Comparison of ENCODE assay signal across 15 cellular contexts in the genomic region with DNA sequence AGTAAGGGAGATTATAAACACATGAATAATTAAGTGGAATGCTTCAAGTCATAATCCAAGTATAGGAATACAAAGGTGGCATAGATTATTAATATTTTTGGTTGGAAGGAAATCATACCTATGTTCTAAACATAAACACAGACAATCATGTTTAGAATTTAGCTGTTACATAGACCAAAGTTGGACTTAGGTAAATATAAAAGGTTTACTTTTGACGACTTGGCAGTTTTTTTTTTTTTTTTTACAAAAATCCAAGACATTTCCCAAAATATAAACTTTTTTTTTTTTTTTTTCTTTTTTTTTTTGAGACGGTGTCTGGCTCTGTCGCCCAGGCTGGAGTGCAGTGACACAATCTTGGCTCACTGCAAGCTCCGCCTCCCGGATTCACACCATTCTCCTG. TPM values are rescaled to one million over a fixed set of nuclear protein-coding genes. Genes with fewer than 3 reads are reported as not detected.
DNase-seq lines count a peak whose midpoint lies in the region; ATAC-seq, FAIRE-seq and TF ChIP-seq lines count a peak whose summit lies in the region.
"Had no signal": no experiment of that assay in that cellular context is flagged by ENCODE, and none has a peak within 500 bp of the region (broad histone marks: within the 10 kb centered on the region; RNA-seq: fewer than 3 reads in every experiment).

No MANE protein-coding gene starts in this region.

- H3K9me3 ChIP-seq in K562 (replicated peaks; ENCODE audit: control insufficient read depth, insufficient read depth, low read depth, low read length) = no peaks in the 10 kb centered on the region
- H3K9me3 ChIP-seq: BE2C, Caco-2 had no signal

- POLR2A ChIA-PET in K562 (lab: Yijun Ruan, JAX) = no interaction called here

- H3K9me1 ChIP-seq in K562 (ENCODE audit: control insufficient read depth, insufficient read depth, low read length) = no peaks in the 10 kb centered on the region

- H3K27me3 Mint-ChIP-seq in natural killer cell (ENCODE audit: low read depth in 2 of 2) = peaks cover 0 to 8% of the 10 kb centered on the region in 2 donors
- peaks cover 0 to 2% of the 10 kb centered on the region in 2 donors for H3K27me3 Mint-ChIP-seq in natural killer cell treated with Interleukin-12 subunit alpha and Interleukin-12 subunit beta and Interleukin-15 and Interleukin-18, amount 100 ng/mL, for 72 hours
- no peaks in the 10 kb centered on the region for H3K27me3 Mint-ChIP-seq in neural crest cell (ENCODE audit: low read depth)
- H3K27me3 Mint-ChIP-seq in activated T-helper 2 cell treated with anti-CD3 and anti-CD28 coated beads, Interferon-gamma antibody, Interleukin-2, Interleukin-4, amounts not matched to agents 10 μg/mL and 5 μg/mL and 100 μg/mL, durations not matched to agents 14 hours and 24 hours and 36 hours (ENCODE audit: low read depth) = no peaks in the 10 kb centered on the region
- no peaks in the 10 kb centered on the region for H3K27me3 Mint-ChIP-seq in effector memory CD8-positive, alpha-beta T cell
- H3K27me3 Mint-ChIP-seq: CD8-positive, alpha-beta memory T cell had no signal

- H3K27me3 ChIP-seq in K562 (ENCODE audit: control insufficient read depth in 2 of 2, insufficient read depth in 2 of 2, low read length in 2 of 2) = no peaks in the 10 kb centered on the region
- H3K27me3 ChIP-seq: BE2C had no signal

- no peaks in the 10 kb centered on the region for H3K9me3 Mint-ChIP-seq in natural killer cell
- H3K9me3 Mint-ChIP-seq in natural killer cell treated with Interleukin-12 subunit alpha and Interleukin-12 subunit beta and Interleukin-15 and Interleukin-18, amount 100 ng/mL, for 72 hours = no peaks in the 10 kb centered on the region
- H3K9me3 Mint-ChIP-seq in neural crest cell = no peaks in the 10 kb centered on the region
- no peaks in the 10 kb centered on the region for H3K9me3 Mint-ChIP-seq in activated T-helper 2 cell treated with anti-CD3 and anti-CD28 coated beads, Interferon-gamma antibody, Interleukin-2, Interleukin-4, amounts not matched to agents 10 μg/mL and 5 μg/mL and 100 μg/mL, durations not matched to agents 14 hours and 24 hours and 36 hours
- no peaks in the 10 kb centered on the region for H3K9me3 Mint-ChIP-seq in effector memory CD8-positive, alpha-beta T cell
- H3K9me3 Mint-ChIP-seq: CD8-positive, alpha-beta memory T cell had no signal

- no peak for ATAC-seq in natural killer cell
- ATAC-seq in natural killer cell treated with Interleukin-12 subunit alpha and Interleukin-12 subunit beta and Interleukin-15 and Interleukin-18, amount 100 ng/mL, for 72 hours = no peak
- no peak for ATAC-seq in K562
- no peak for ATAC-seq in effector memory CD8-positive, alpha-beta T cell (replicated peaks)
- no peak for ATAC-seq in HG03442 (IDR thresholded peaks at IDR 0.05; ENCODE audit: unreplicated experiment)

- CTCF ChIA-PET in K562 (lab: Yijun Ruan, JAX; ENCODE audit: low intra/inter-chr PET ratio) = no interaction called here

- no peak for DNase-seq in natural killer cell
- DNase-seq in natural killer cell treated with Interleukin-12 subunit alpha and Interleukin-12 subunit beta and Interleukin-15 and Interleukin-18, amount 100 ng/mL, for 72 hours (ENCODE audit: low spot score) = no peak
- DNase-seq in K562 (ENCODE audit: extremely low read depth in 1 of 4, low spot score in 3 of 4) = no peak
- DNase-seq in neural crest cell (ENCODE audit: low read depth, low spot score) = no peak
- DNase-seq in activated T-helper 2 cell treated with anti-CD3 and anti-CD28 coated beads, Interferon-gamma antibody, Interleukin-2, Interleukin-4, amounts not matched to agents 10 μg/mL and 5 μg/mL and 100 μg/mL, durations not matched to agents 14 hours and 24 hours and 36 hours (ENCODE audit: low spot score) = no peak
- no peak for DNase-seq in effector memory CD8-positive, alpha-beta T cell
- DNase-seq: BE2C; Caco-2; CD8-positive, alpha-beta memory T cell; GF-D8; GM23248; H7 had no signal

- no peaks in the 10 kb centered on the region for H4K20me1 ChIP-seq in K562 (replicated peaks; ENCODE audit: control insufficient read depth, insufficient read depth, low read length)

- H3K4me3 Mint-ChIP-seq in natural killer cell (peak overlapping the region; percentile 25), neural crest cell (peak overlapping the region; percentile 9)
- no peak overlapping the region for H3K4me3 Mint-ChIP-seq in natural killer cell treated with Interleukin-12 subunit alpha and Interleukin-12 subunit beta and Interleukin-15 and Interleukin-18, amount 100 ng/mL, for 72 hours
- no peak overlapping the region for H3K4me3 Mint-ChIP-seq in activated T-helper 2 cell treated with anti-CD3 and anti-CD28 coated beads, Interferon-gamma antibody, Interleukin-2, Interleukin-4, amounts not matched to agents 10 μg/mL and 5 μg/mL and 100 μg/mL, durations not matched to agents 14 hours and 24 hours and 36 hours (ENCODE audit: low read depth)
- H3K4me3 Mint-ChIP-seq in effector memory CD8-positive, alpha-beta T cell = no peak overlapping the region

- WGBS in K562 (ENCODE audit: insufficient coverage, low coverage, missing lambda C conversion rate) = 71% methylated on average over 5 of the region's 5 CpGs

- H3K4me2 ChIP-seq in K562 (ENCODE audit: insufficient read depth, low read length) = no peak overlapping the region

- H3K9ac ChIP-seq in K562 (ENCODE audit: insufficient read depth in 1 of 2, low read depth in 2 of 2, low read length in 2 of 2) = no peak overlapping the region
- H3K9ac ChIP-seq: GM23248 had no signal

- H3K36me3 ChIP-seq in K562 (ENCODE audit: control insufficient read depth, insufficient read depth, low read length) = no peaks in the 10 kb centered on the region
- H3K36me3 ChIP-seq: BE2C had no signal

- intact Hi-C loops in natural killer cell (cut with micrococcal nuclease) = loop anchor here (10.0 kb wide), 1 partner anchor 842 kb away; no protein-coding TSS in a partner anchor
- intact Hi-C loops in K562 (cut with micrococcal nuclease) = loop anchor here (10.0 kb wide), 2 partner anchors 182 to 462 kb away; no protein-coding TSS in a partner anchor
- intact Hi-C loops in activated T-helper 2 cell treated with anti-CD3 and anti-CD28 coated beads, Interferon-gamma antibody, Interleukin-2, Interleukin-4, amounts not matched to agents 10 μg/mL and 5 μg/mL and 100 μg/mL, durations not matched to agents 14 hours and 24 hours and 36 hours (cut with micrococcal nuclease) = no loop called here

- no peak overlapping the region for H3K27ac ChIP-seq in K562 (ENCODE audit: extremely low read depth, low read depth, low read length)
- H3K27ac ChIP-seq: C4-2B, GM23248 had no signal

- in situ Hi-C loops in K562 (cut with MboI) = no loop called here

- peaks cover 6 to 20% of the 10 kb centered on the region in 2 experiments; a peak in 4 of 5 replicates for H3K4me1 ChIP-seq in K562 (replicated peaks in 1 of 2; ENCODE audit: control insufficient read depth in 2 of 2, insufficient read depth in 2 of 2, low read length in 2 of 2)
- H3K4me1 ChIP-seq: BE2C had no signal

- H3K36me3 Mint-ChIP-seq in natural killer cell = no peaks in the 10 kb centered on the region
- H3K36me3 Mint-ChIP-seq in natural killer cell treated with Interleukin-12 subunit alpha and Interleukin-12 subunit beta and Interleukin-15 and Interleukin-18, amount 100 ng/mL, for 72 hours = no peaks in the 10 kb centered on the region
- H3K36me3 Mint-ChIP-seq in neural crest cell (ENCODE audit: low read depth) = no peaks in the 10 kb centered on the region
- H3K36me3 Mint-ChIP-seq in activated T-helper 2 cell treated with anti-CD3 and anti-CD28 coated beads, Interferon-gamma antibody, Interleukin-2, Interleukin-4, amounts not matched to agents 10 μg/mL and 5 μg/mL and 100 μg/mL, durations not matched to agents 14 hours and 24 hours and 36 hours (ENCODE audit: low read depth) = peaks cover 2% of the 10 kb centered on the region
- peaks cover 25% of the 10 kb centered on the region for H3K36me3 Mint-ChIP-seq in effector memory CD8-positive, alpha-beta T cell (ENCODE audit: insufficient read depth)

- H3K4me1 Mint-ChIP-seq in natural killer cell = peaks cover 22 to 25% of the 10 kb centered on the region in 2 donors
- peaks cover 16 to 17% of the 10 kb centered on the region in 2 donors for H3K4me1 Mint-ChIP-seq in natural killer cell treated with Interleukin-12 subunit alpha and Interleukin-12 subunit beta and Interleukin-15 and Interleukin-18, amount 100 ng/mL, for 72 hours (ENCODE audit: low read depth in 2 of 2)
- peaks cover 26% of the 10 kb centered on the region for H3K4me1 Mint-ChIP-seq in neural crest cell
- H3K4me1 Mint-ChIP-seq in activated T-helper 2 cell treated with anti-CD3 and anti-CD28 coated beads, Interferon-gamma antibody, Interleukin-2, Interleukin-4, amounts not matched to agents 10 μg/mL and 5 μg/mL and 100 μg/mL, durations not matched to agents 14 hours and 24 hours and 36 hours (ENCODE audit: low read depth) = peaks cover 15% of the 10 kb centered on the region
- peaks cover 10 to 14% of the 10 kb centered on the region in 2 donors for H3K4me1 Mint-ChIP-seq in effector memory CD8-positive, alpha-beta T cell (ENCODE audit: low read depth in 2 of 2)

- no peak for FAIRE-seq in K562 (lab: Jason Lieb, UNC)
- FAIRE-seq: A204.1 had no signal

- no peak for TF ChIP-seq RAD21 in K562 (CRISPR knock-in tag; conservative IDR thresholded peaks at IDR 0.05 in 1 of 2, IDR thresholded peaks at IDR 0.05 in 1 of 2)

- H3K79me2 ChIP-seq in K562 (ENCODE audit: control insufficient read depth, insufficient read depth, low read length) = peaks cover 16% of the 10 kb centered on the region

- H3K4me3 ChIP-seq in K562 = no peak overlapping the region
- H3K4me3 ChIP-seq: GM23248 had no signal

- BruUV-seq in K562 (replicated peaks; lab: Mats Ljungman, UMichigan) = no TSS peak

- TF ChIP-seq CTCF in natural killer cell (IDR thresholded peaks at IDR 0.05) (no peak), K562 (IDR thresholded peaks at IDR 0.05 in 2 of 3, conservative IDR thresholded peaks at IDR 0.05 in 1 of 3; ENCODE audit: insufficient read depth in 2 of 3, low read depth in 1 of 3, low read length in 3 of 3) (no peak), neural crest cell (conservative IDR thresholded peaks at IDR 0.05) (no peak)

- TF ChIP-seq POLR2A in K562 (conservative IDR thresholded peaks at IDR 0.05) = no peak

- H3K27ac Mint-ChIP-seq in natural killer cell (no peak overlapping the region), neural crest cell (ENCODE audit: unreplicated experiment) (no peak overlapping the region)
- H3K27ac Mint-ChIP-seq in natural killer cell treated with Interleukin-12 subunit alpha and Interleukin-12 subunit beta and Interleukin-15 and Interleukin-18, amount 100 ng/mL, for 72 hours = no peak overlapping the region
- no peak overlapping the region for H3K27ac Mint-ChIP-seq in activated T-helper 2 cell treated with anti-CD3 and anti-CD28 coated beads, Interferon-gamma antibody, Interleukin-2, Interleukin-4, amounts not matched to agents 10 μg/mL and 5 μg/mL and 100 μg/mL, durations not matched to agents 14 hours and 24 hours and 36 hours
- no peak overlapping the region for H3K27ac Mint-ChIP-seq in effector memory CD8-positive, alpha-beta T cell
- H3K27ac Mint-ChIP-seq: CD8-positive, alpha-beta memory T cell had no signal

- TF ChIP-seq EP300 in K562 (IDR thresholded peaks at IDR 0.05; ENCODE audit: low read length) = no peak

- no peak overlapping the region for H2AFZ ChIP-seq in K562 (ENCODE audit: low read depth, low read length)
- H2AFZ ChIP-seq: GM23248 had no signal

RNA-seq across cellular contexts. Expression of a gene that starts 3.5 kb away (rescaled TPM):
- total RNA-seq in natural killer cell = 10 to 100 TPM; 16.4 to 22.4 (median 17.5) TPM
- total RNA-seq in natural killer cell treated with Interleukin-12 subunit alpha and Interleukin-12 subunit beta and Interleukin-15 and Interleukin-18, amount 100 ng/mL, for 72 hours = 10 to 100 TPM; 17.6 to 19.4 TPM
- 5.2 and 25.3 TPM in 2 replicates for total RNA-seq in K562 (2011; cell fraction: chromatin; rRNA removed; ENCODE audit: low replicate concordance)
- 2.7 and 4.3 TPM in 2 replicates for total RNA-seq in K562 (2011; cell fraction: nucleolus; rRNA removed)
- 5.8 and 7.4 TPM in 2 replicates for total RNA-seq in K562 (2011; cell fraction: nucleoplasm; rRNA removed)
- total RNA-seq in K562 (2014; rRNA removed) = 5.9 and 7.7 TPM in 2 replicates
- 12.6 and 14.9 TPM in 2 replicates for total RNA-seq in K562 (2014; rRNA removed; fragmentation: Illumina TruSeq; extraction: Trizol)
- 11.2 and 12.6 TPM in 2 replicates for total RNA-seq in K562 (2015; rRNA removed; fragmentation: Illumina TruSeq; extraction: Trizol)
- 7.6 and 8.7 TPM in 2 replicates for total RNA-seq in K562 (2021)
- 6.0 and 8.8 TPM in 2 replicates for polyA plus RNA-seq in K562 (2011; rRNA removed)
- 1.1 and 2.3 TPM in 2 replicates for polyA plus RNA-seq in K562 (2011; cell fraction: cytosol; rRNA removed)
- 2.0 and 2.2 TPM in 2 replicates for polyA plus RNA-seq in K562 (2011; cell fraction: nucleus; rRNA removed)
- polyA plus RNA-seq in K562 (2012) = 4.8 and 8.2 TPM in 2 replicates
- polyA plus RNA-seq in K562 (2014; fragmentation: Illumina TruSeq; extraction: Trizol) = 7.3 and 7.6 TPM in 2 replicates
- 1 to 10 TPM; 2.7 to 3.3 TPM for polyA plus RNA-seq in K562 (2014; fragmentation: Nextera tagmentation; extraction: Ambion mirVana)
- 4.0 and 4.4 TPM in 2 replicates for polyA plus RNA-seq in K562 (2014; rRNA removed)
- polyA minus RNA-seq in K562 (2011; rRNA and poly(A)+ RNA removed) = 22.4 and 23.4 TPM in 2 replicates
- polyA minus RNA-seq in K562 (2011; cell fraction: cytosol; rRNA and poly(A)+ RNA removed) = 9.2 and 10.0 TPM in 2 replicates
- 5.4 and 12.2 TPM in 2 replicates for polyA minus RNA-seq in K562 (2011; cell fraction: nucleus; rRNA and poly(A)+ RNA removed)
- total RNA-seq in neural crest cell = 24.7 and 25.2 TPM in 2 replicates
- total RNA-seq in activated T-helper 2 cell treated with anti-CD3 and anti-CD28 coated beads, Interferon-gamma antibody, Interleukin-2, Interleukin-4, amounts not matched to agents 10 μg/mL and 5 μg/mL and 100 μg/mL, durations not matched to agents 14 hours and 24 hours and 36 hours = 23.2 and 23.8 TPM in 2 replicates

Comparison
In these comparisons a context has a peak if more than half of its experiments do, and no peak if none do; other contexts are left out.
1. H3K4me3 Mint-ChIP-seq: peak in natural killer cell (single experiment) and neural crest cell (single experiment); none in natural killer cell treated with Interleukin-12 subunit alpha and Interleukin-12 subunit beta and Interleukin-15 and Interleukin-18, amount 100 ng/mL, for 72 hours (single experiment), activated T-helper 2 cell treated with anti-CD3 and anti-CD28 coated beads, Interferon-gamma antibody, Interleukin-2, Interleukin-4, amounts not matched to agents 10 μg/mL and 5 μg/mL and 100 μg/mL, durations not matched to agents 14 hours and 24 hours and 36 hours (single experiment) and effector memory CD8-positive, alpha-beta T cell (0 of 2).